Comparison of ENCODE assay signal across 18 cellular contexts in genomic region chr18:28350821-28351220, GRCh38.
"Had no signal": no experiment of that assay in that cellular context is flagged by ENCODE, and none has a peak within 500 bp of the region (broad histone marks: within the 10 kb centered on the region; RNA-seq: fewer than 3 reads in every experiment).

No MANE protein-coding gene starts in this region.

- H3K4me3 Mint-ChIP-seq: naive thymus-derived CD4-positive, alpha-beta T cell had no signal

- H3K79me2 ChIP-seq: hepatocyte had no signal

- H3K36me3 ChIP-seq: sigmoid colon, upper lobe of right lung, vagina had no signal

- H2AFZ ChIP-seq: hepatocyte had no signal

- H3K27ac Mint-ChIP-seq: naive thymus-derived CD4-positive, alpha-beta T cell had no signal

- H3K27ac ChIP-seq: dorsolateral prefrontal cortex, hepatocyte, sigmoid colon, skin epidermis, upper lobe of right lung, vagina had no signal

- H3K36me3 Mint-ChIP-seq: naive thymus-derived CD4-positive, alpha-beta T cell had no signal

- H3K4me3 ChIP-seq: dorsolateral prefrontal cortex, hepatocyte, lung, sigmoid colon, skin epidermis, upper lobe of right lung, vagina had no signal

- H3K4me1 ChIP-seq: sigmoid colon, upper lobe of right lung, vagina had no signal

- DNase-seq: cortex of kidney; dorsolateral prefrontal cortex; effector CD8-positive, alpha-beta T cell; foreskin melanocyte; head of caudate nucleus; left colon; left ventricle myocardium superior; mesenchymal stem cell; naive thymus-derived CD4-positive, alpha-beta T cell; posterior cingulate gyrus; sigmoid colon; stimulated activated CD4-positive, alpha-beta T cell treated with anti-CD3 and anti-CD28 coated beads, Interleukin-12 subunit alpha, Interleukin-12 subunit beta, amount 100 ng/mL, for 4 hours; stimulated activated naive CD4-positive, alpha-beta T cell; upper lobe of right lung had no signal

- H3K9me3 ChIP-seq: upper lobe of right lung, vagina had no signal

- H3K27me3 Mint-ChIP-seq: naive thymus-derived CD4-positive, alpha-beta T cell had no signal

- H3K27me3 ChIP-seq: dorsolateral prefrontal cortex, hepatocyte, sigmoid colon, upper lobe of right lung, vagina had no signal

- H3K4me2 ChIP-seq: hepatocyte had no signal

- ATAC-seq: left colon; left ventricle myocardium superior; naive thymus-derived CD4-positive, alpha-beta T cell; upper lobe of right lung had no signal
